Comparison of ENCODE assay signal across 23 cellular contexts in genomic region chr3:128407986-128408692, GRCh38. TPM values are rescaled to one million over a fixed set of nuclear protein-coding genes. Genes with fewer than 3 reads are reported as not detected.
DNase-seq lines count a peak whose midpoint lies in the region; ATAC-seq, FAIRE-seq and TF ChIP-seq lines count a peak whose summit lies in the region.
"Had no signal": no experiment of that assay in that cellular context is flagged by ENCODE, and none has a peak within 500 bp of the region (broad histone marks: within the 10 kb centered on the region; RNA-seq: fewer than 3 reads in every experiment).

No MANE protein-coding gene starts in this region.

- H3K79me2 ChIP-seq in SK-N-SH (ENCODE audit: insufficient read depth) = no peaks in the 10 kb centered on the region
- no peaks in the 10 kb centered on the region for H3K79me2 ChIP-seq in PC-3 (ENCODE audit: low read length)
- peaks cover 33% of the 10 kb centered on the region for H3K79me2 ChIP-seq in K562 (ENCODE audit: control insufficient read depth, insufficient read depth, low read length)

- H3K9ac ChIP-seq in SK-N-SH (no peak overlapping the region), PC-3 (ENCODE audit: low read length) (no peak overlapping the region), K562 (ENCODE audit: insufficient read depth in 1 of 2, low read depth in 2 of 2, low read length in 2 of 2) (peak overlapping the region in 1 of 2 experiments; percentile 95; a peak in 2 of 4 replicates), neuronal stem cell (ENCODE audit: low read depth, low read length, poor library complexity) (no peak overlapping the region)

- H3K27me3 Mint-ChIP-seq in activated CD4-positive, alpha-beta T cell treated with anti-CD3 and anti-CD28 coated beads for 36 hours = no peaks in the 10 kb centered on the region
- H3K27me3 Mint-ChIP-seq: CD4-positive, alpha-beta T cell had no signal

- in situ Hi-C loops in K562 (cut with MboI) = no loop called here

- no peak for TF ChIP-seq RAD21 in SK-N-SH (IDR thresholded peaks at IDR 0.05; ENCODE audit: low read length)
- TF ChIP-seq RAD21 in K562 (CRISPR knock-in tag; conservative IDR thresholded peaks at IDR 0.05 in 1 of 2, IDR thresholded peaks at IDR 0.05 in 1 of 2) = no peak

- peak overlapping the region; percentile 77 for H2BK15ac ChIP-seq in neuronal stem cell (ENCODE audit: low read length)

- H3K4me3 ChIP-seq in SK-N-SH (ENCODE audit: low read depth in 2 of 2, low read length in 1 of 2) (no peak overlapping the region; a peak in 1 of 4 replicates), PC-3 (ENCODE audit: low read length) (no peak overlapping the region), K562 (no peak overlapping the region), neuronal stem cell (ENCODE audit: low read length in 2 of 2) (no peak overlapping the region)
- H3K4me3 ChIP-seq: GM12878 had no signal

- no peak overlapping the region for H4K8ac ChIP-seq in neuronal stem cell (ENCODE audit: low read depth, low read length)

- no peaks in the 10 kb centered on the region for H3K79me1 ChIP-seq in neuronal stem cell (ENCODE audit: low read depth, low read length)

- no peak overlapping the region for H3K27ac Mint-ChIP-seq in activated CD4-positive, alpha-beta T cell treated with anti-CD3 and anti-CD28 coated beads for 36 hours
- H3K27ac Mint-ChIP-seq: CD4-positive, alpha-beta T cell had no signal

- H3K36me3 Mint-ChIP-seq in activated CD4-positive, alpha-beta T cell treated with anti-CD3 and anti-CD28 coated beads for 36 hours (ENCODE audit: low read depth) = no peaks in the 10 kb centered on the region

- no peak overlapping the region for H4K91ac ChIP-seq in neuronal stem cell (ENCODE audit: low read depth, low read length, poor library complexity)

- CTCF ChIA-PET in SK-N-SH (lab: Yijun Ruan, JAX) = interaction anchor here (0.7 to 7.2 kb wide), 21 partner anchors 11 to 239 kb away, joined by 3 to 44 read pairs (median 6); no protein-coding TSS in a partner anchor
- CTCF ChIA-PET in PC-3 (lab: Charles Lee) = no interaction called here
- CTCF ChIA-PET in K562 (lab: Yijun Ruan, JAX; ENCODE audit: low intra/inter-chr PET ratio) = interaction anchor here (0.7 kb wide), 1 partner anchor 185 kb away, joined by 3 read pairs; no protein-coding TSS in a partner anchor
- CTCF ChIA-PET in activated CD4-positive, alpha-beta T cell treated with anti-CD3 and anti-CD28 coated beads for 36 hours (lab: Charles Lee) = no interaction called here

- H3F3A ChIP-seq in SK-N-SH (replicated peaks; ENCODE audit: insufficient read depth) (no peaks in the 10 kb centered on the region), PC-3 (ENCODE audit: low read length, unreplicated experiment) (no peaks in the 10 kb centered on the region)

- no peaks in the 10 kb centered on the region for H3K9me1 ChIP-seq in K562 (ENCODE audit: control insufficient read depth, insufficient read depth, low read length)

- no peaks in the 10 kb centered on the region for H3K4me1 Mint-ChIP-seq in activated CD4-positive, alpha-beta T cell treated with anti-CD3 and anti-CD28 coated beads for 36 hours

- H4K20me1 ChIP-seq in SK-N-SH (ENCODE audit: insufficient read depth) (no peaks in the 10 kb centered on the region), PC-3 (ENCODE audit: low read length) (no peaks in the 10 kb centered on the region), K562 (replicated peaks; ENCODE audit: control insufficient read depth, insufficient read depth, low read length) (no peaks in the 10 kb centered on the region)

- ATAC-seq in SK-N-SH treated with all-trans-retinoic acid at 6 μM for 48 hours (no peak), PC-3 (peak; percentile 43; the same call in 1 of the 2 replicates), K562 (no peak), GM21390 (IDR thresholded peaks at IDR 0.05; ENCODE audit: unreplicated experiment) (no peak)
- no peak for ATAC-seq in activated CD4-positive, alpha-beta T cell treated with anti-CD3 and anti-CD28 coated beads for 36 hours

- 84% methylated on average over 12 of the region's 21 CpGs for whole genome bisulfite sequencing in SK-N-SH (ENCODE audit: low lambda C conversion rate)
- whole genome bisulfite sequencing in K562 (ENCODE audit: insufficient coverage, low coverage, missing lambda C conversion rate) = 66% methylated on average over 13 of the region's 21 CpGs
- WGBS in neuronal stem cell (ENCODE audit: extremely low coverage in 2 of 2, insufficient read length in 2 of 2, insufficient replicate concordance in 1 of 2), 2 donors = no CpG with 5 or more reads among the region's 21 CpGs

- no peak for TF ChIP-seq POLR2A in K562 (conservative IDR thresholded peaks at IDR 0.05)

- H2AFZ ChIP-seq in SK-N-SH (ENCODE audit: low read depth) (no peak overlapping the region), PC-3 (ENCODE audit: low read length) (no peak overlapping the region), K562 (ENCODE audit: low read depth, low read length) (no peak overlapping the region), neuronal stem cell (ENCODE audit: low read length) (no peak overlapping the region)

- H2BK5ac ChIP-seq in neuronal stem cell (ENCODE audit: low read length) = peak overlapping the region; percentile 78

- peak overlapping the region; percentile 30 for H2BK12ac ChIP-seq in neuronal stem cell (ENCODE audit: low read length)

- DNase-seq in SK-N-SH (peak; percentile 62), PC-3 (no peak), K562 (ENCODE audit: extremely low read depth in 1 of 4, low spot score in 3 of 4) (no peak), neuronal stem cell (ENCODE audit: low spot score) (no peak)
- no peak for DNase-seq in activated effector memory CD4-positive, alpha-beta T cell treated with Interleukin-2 at 50 U/mL for 16 hours
- DNase-seq in activated CD4-positive, alpha-beta T cell treated with anti-CD3 and anti-CD28 coated beads for 36 hours = no peak
- DNase-seq: C1 segment of cervical spinal cord; CD4-positive, alpha-beta T cell; DMS79 treated with DMSO at 0.1 percent for 48 hours; GF-D8; HCEC 1CT; IMR-90; KG1 had no signal

- BruUV-seq in PC-3 (replicated peaks; lab: Mats Ljungman, UMichigan) (no TSS peak), K562 (replicated peaks; lab: Mats Ljungman, UMichigan) (no TSS peak)

- H3K9me3 ChIP-seq in SK-N-SH (no peaks in the 10 kb centered on the region), PC-3 (ENCODE audit: low read length) (no peaks in the 10 kb centered on the region), K562 (replicated peaks; ENCODE audit: control insufficient read depth, insufficient read depth, low read depth, low read length) (no peaks in the 10 kb centered on the region), neuronal stem cell (replicated peaks in 1 of 2; ENCODE audit: control insufficient read depth in 2 of 2, insufficient read depth in 1 of 2, low read depth in 1 of 2, low read length in 2 of 2) (no peaks in the 10 kb centered on the region)
- H3K9me3 ChIP-seq: Caco-2 had no signal

- no peaks in the 10 kb centered on the region for H3K9me3 Mint-ChIP-seq in activated CD4-positive, alpha-beta T cell treated with anti-CD3 and anti-CD28 coated beads for 36 hours (ENCODE audit: low read depth)
- H3K9me3 Mint-ChIP-seq: CD4-positive, alpha-beta T cell had no signal

- H3K36me3 ChIP-seq in SK-N-SH (replicated peaks in 1 of 2; ENCODE audit: control insufficient read depth in 1 of 2, insufficient read depth in 2 of 2, low read length in 1 of 2) (no peaks in the 10 kb centered on the region), PC-3 (ENCODE audit: low read depth, low read length) (no peaks in the 10 kb centered on the region), K562 (ENCODE audit: control insufficient read depth, insufficient read depth, low read length) (no peaks in the 10 kb centered on the region), neuronal stem cell (replicated peaks in 1 of 2; ENCODE audit: control insufficient read depth in 2 of 2, insufficient read depth in 2 of 2, low read length in 2 of 2) (no peaks in the 10 kb centered on the region)

- intact Hi-C loops in PC-3 (cut with micrococcal nuclease) (no loop called here), K562 (cut with micrococcal nuclease) (no loop called here)
- intact Hi-C loops in activated CD4-positive, alpha-beta T cell treated with anti-CD3 and anti-CD28 coated beads for 36 hours (cut with DNase I, micrococcal nuclease) = no loop called here

- H3K4me3 Mint-ChIP-seq in activated CD4-positive, alpha-beta T cell treated with anti-CD3 and anti-CD28 coated beads for 36 hours = no peak overlapping the region
- H3K4me3 Mint-ChIP-seq: CD4-positive, alpha-beta T cell had no signal

- H3K23ac ChIP-seq in neuronal stem cell (ENCODE audit: low read depth, low read length, poor library complexity) = no peak overlapping the region

- peak overlapping the region; percentile 70 for H3K18ac ChIP-seq in neuronal stem cell (ENCODE audit: low read length)

- TF ChIP-seq EP300 in SK-N-SH (IDR thresholded peaks at IDR 0.05; ENCODE audit: borderline replicate concordance in 1 of 2, low read depth in 1 of 2, low read length in 1 of 2) (no peak), K562 (IDR thresholded peaks at IDR 0.05; ENCODE audit: low read length) (no peak)

- H3K27me3 ChIP-seq in SK-N-SH (ENCODE audit: insufficient read depth) (no peaks in the 10 kb centered on the region), PC-3 (ENCODE audit: low read length) (no peaks in the 10 kb centered on the region), K562 (ENCODE audit: control insufficient read depth in 2 of 2, insufficient read depth in 2 of 2, low read length in 2 of 2) (no peaks in the 10 kb centered on the region), neuronal stem cell (ENCODE audit: control insufficient read depth in 3 of 3, insufficient read depth in 3 of 3, low read depth in 1 of 3, low read length in 3 of 3) (no peaks in the 10 kb centered on the region)

- no peak overlapping the region for H2BK120ac ChIP-seq in neuronal stem cell (ENCODE audit: low read depth, low read length)

- POLR2A ChIA-PET in SK-N-SH (lab: Yijun Ruan, JAX) (interaction anchor here (1.1 to 6.3 kb wide), 16 partner anchors 11 to 176 kb away, joined by 3 to 100 read pairs (median 15); partner anchors contain the start of gene GATA2), PC-3 (lab: Charles Lee; ENCODE audit: unreplicated experiment) (no interaction called here), K562 (lab: Yijun Ruan, JAX) (interaction anchor here (0.6 to 0.8 kb wide), 3 partner anchors 10 to 628 kb away, joined by 3 to 6 read pairs (median 4); no protein-coding TSS in a partner anchor)
- POLR2A ChIA-PET in activated CD4-positive, alpha-beta T cell treated with anti-CD3 and anti-CD28 coated beads for 36 hours (lab: Charles Lee) = no interaction called here

- peak overlapping the region; percentile 94 for H2AK5ac ChIP-seq in neuronal stem cell (ENCODE audit: low read depth, low read length)

- no peak for TF ChIP-seq CTCF in SK-N-SH (IDR thresholded peaks at IDR 0.05)
- TF ChIP-seq CTCF in PC-3 (conservative IDR thresholded peaks at IDR 0.05; ENCODE audit: low read depth, low read length) = no peak
- no peak for TF ChIP-seq CTCF in K562 (IDR thresholded peaks at IDR 0.05 in 2 of 3, conservative IDR thresholded peaks at IDR 0.05 in 1 of 3; ENCODE audit: insufficient read depth in 2 of 3, low read depth in 1 of 3, low read length in 3 of 3)

- H3K4ac ChIP-seq in neuronal stem cell (ENCODE audit: low read length) = no peak overlapping the region

- H3K9me2 ChIP-seq in SK-N-SH (no peaks in the 10 kb centered on the region), PC-3 (replicated peaks; ENCODE audit: low read length) (no peaks in the 10 kb centered on the region)

- H3K4me1 ChIP-seq in SK-N-SH (ENCODE audit: control insufficient read depth in 1 of 2, insufficient read depth in 2 of 2, low read depth in 1 of 2, low read length in 1 of 2) = peaks cover 0 to 93% of the 10 kb centered on the region in 2 experiments; a peak in 2 of 4 replicates
- no peaks in the 10 kb centered on the region for H3K4me1 ChIP-seq in PC-3 (ENCODE audit: insufficient read depth, low read length)
- peaks cover 46 to 86% of the 10 kb centered on the region in 2 experiments for H3K4me1 ChIP-seq in K562 (replicated peaks in 1 of 2; ENCODE audit: control insufficient read depth in 2 of 2, insufficient read depth in 2 of 2, low read length in 2 of 2)
- peaks cover 2 to 17% of the 10 kb centered on the region in 2 donors for H3K4me1 ChIP-seq in neuronal stem cell (ENCODE audit: control insufficient read depth in 2 of 2, insufficient read depth in 1 of 2, low read depth in 1 of 2, low read length in 2 of 2)

- H3K27ac ChIP-seq in SK-N-SH (ENCODE audit: low read depth in 2 of 2, low read length in 1 of 2) = peak overlapping the region in 1 of 2 experiments; percentile 100; a peak in 2 of 4 replicates
- no peak overlapping the region for H3K27ac ChIP-seq in PC-3 (ENCODE audit: low read length)
- no peak overlapping the region for H3K27ac ChIP-seq in K562 (ENCODE audit: extremely low read depth, low read depth, low read length)
- H3K27ac ChIP-seq in neuronal stem cell (replicated peaks; ENCODE audit: low read length) = no peak overlapping the region
- H3K27ac ChIP-seq: 22Rv1 had no signal

- FAIRE-seq in K562 (lab: Jason Lieb, UNC) = no peak
- FAIRE-seq: D721Med, GM12878, HTR-8/SVneo had no signal

- H3K4me2 ChIP-seq in SK-N-SH = no peak overlapping the region
- no peak overlapping the region for H3K4me2 ChIP-seq in PC-3 (ENCODE audit: low read length)
- H3K4me2 ChIP-seq in K562 (ENCODE audit: insufficient read depth, low read length) = no peak overlapping the region; the same call in 1 of the 2 replicates
- H3K4me2 ChIP-seq in neuronal stem cell (ENCODE audit: insufficient read depth, low read length, poor library complexity, severe bottlenecking) = no peak overlapping the region

- H3K14ac ChIP-seq in neuronal stem cell (ENCODE audit: low read length) = no peak overlapping the region

RNA-seq across cellular contexts. Expression of gene DNAJB8, which starts 58.6 kb away (rescaled TPM):
- polyA plus RNA-seq in SK-N-SH (2012; rRNA removed) (not detected in 2 replicates), K562 (2011; rRNA removed) (not detected in 2 replicates), K562 (2014; fragmentation: Illumina TruSeq; extraction: Trizol) (not detected in 2 replicates), K562 (2014; fragmentation: Nextera tagmentation; extraction: Ambion mirVana) (not detected), K562 (2014; rRNA removed) (not detected in 2 replicates)
- polyA plus RNA-seq in SK-N-SH (2012; cell fraction: cytosol; rRNA removed) = not detected in 2 replicates
- not detected in 2 replicates for polyA plus RNA-seq in SK-N-SH (2012; cell fraction: nucleus; rRNA removed)
- total RNA-seq in PC-3 (2014; rRNA removed) (not detected in 2 replicates), K562 (2014; rRNA removed) (0.04 TPM in 1 of 2 replicates, not detected in the other), K562 (2014; rRNA removed; fragmentation: Illumina TruSeq; extraction: Trizol) (not detected in 2 replicates), K562 (2015; rRNA removed; fragmentation: Illumina TruSeq; extraction: Trizol) (not detected in 2 replicates), K562 (2021) (not detected in 2 replicates)
- total RNA-seq in K562 (2011; cell fraction: chromatin; rRNA removed; ENCODE audit: low replicate concordance) = not detected in 2 replicates
- not detected in 2 replicates for total RNA-seq in K562 (2011; cell fraction: nucleolus; rRNA removed)
- total RNA-seq in K562 (2011; cell fraction: nucleoplasm; rRNA removed) = not detected in 2 replicates
- polyA plus RNA-seq in K562 (2011; cell fraction: cytosol; rRNA removed) = not detected in 2 replicates
- polyA plus RNA-seq in K562 (2011; cell fraction: nucleus; rRNA removed) = not detected in 2 replicates
- polyA plus RNA-seq in K562 (2012) = not detected in 2 replicates
- polyA minus RNA-seq in K562 (2011; rRNA and poly(A)+ RNA removed) = not detected in 2 replicates
- not detected in 2 replicates for polyA minus RNA-seq in K562 (2011; cell fraction: cytosol; rRNA and poly(A)+ RNA removed)
- not detected in 2 replicates for polyA minus RNA-seq in K562 (2011; cell fraction: nucleus; rRNA and poly(A)+ RNA removed)
- not detected for polyA plus RNA-seq in neuronal stem cell (2013, experiment 1 of 2)
- polyA plus RNA-seq in neuronal stem cell (2013, experiment 2 of 2) = not detected
- not detected for total RNA-seq in activated CD4-positive, alpha-beta T cell treated with anti-CD3 and anti-CD28 coated beads for 36 hours
- total RNA-seq: A673; Caco-2; CD4-positive, alpha-beta T cell; GM12878; H4; IMR-90 had no signal
- polyA plus RNA-seq: AG04450, GM12878, IMR-90 had no signal

Comparison
In these comparisons a context has a peak if more than half of its experiments do, and no peak if none do; other contexts are left out.
1. CTCF ChIA-PET loops: an anchor here in SK-N-SH (0.7 to 7.2 kb wide) and K562 (0.7 kb wide); none called in PC-3 and activated CD4-positive, alpha-beta T cell treated with anti-CD3 and anti-CD28 coated beads for 36 hours.
2. POLR2A ChIA-PET loops: an anchor here in SK-N-SH (1.1 to 6.3 kb wide) and K562 (0.6 to 0.8 kb wide); none called in PC-3 and activated CD4-positive, alpha-beta T cell treated with anti-CD3 and anti-CD28 coated beads for 36 hours.
3. Of the 27 proteins assayed by ChIP-seq in both K562 and SK-N-SH: peak only in K562: none; only in SK-N-SH: CHD2; in both: none; in neither: 26.